In genomic region chr4:129532573-129532972, GRCh38 we compare ENCODE assay signal across 11 cellular contexts.
A peak's percentile ranks its signal among the peaks of the same experiment; 100 is the strongest.
DNase-seq lines count a peak whose midpoint lies in the region; ATAC-seq and TF ChIP-seq lines count a peak whose summit lies in the region.
"Had no signal": no experiment of that assay in that cellular context is flagged by ENCODE, and none has a peak within 500 bp of the region (broad histone marks: within the 10 kb centered on the region; RNA-seq: fewer than 3 reads in every experiment).

No MANE protein-coding gene starts in this region.

- DNase-seq in dermis blood vessel endothelial cell (peak; percentile 46), foreskin fibroblast (no peak), globus pallidus (ENCODE audit: low spot score) (no peak), retina (no peak)
- DNase-seq: DMS153, NCI-H345 had no signal

- H3K4me3 ChIP-seq in foreskin fibroblast (ENCODE audit: low read depth in 1 of 2, low read length in 2 of 2) = no peak overlapping the region
- H3K4me3 ChIP-seq: skin epidermis had no signal

- TF ChIP-seq CTCF in foreskin fibroblast (IDR thresholded peaks at IDR 0.05; ENCODE audit: low read depth, low read length) = no peak

- ATAC-seq in GM18909 (IDR thresholded peaks at IDR 0.05; ENCODE audit: poor library complexity, unreplicated experiment) (peak; percentile 76), HG02610 (IDR thresholded peaks at IDR 0.05; ENCODE audit: unreplicated experiment) (peak; percentile 61), HG03571 (IDR thresholded peaks at IDR 0.05; ENCODE audit: unreplicated experiment) (peak; percentile 74)
- no peak for ATAC-seq in activated CD4-positive, CD25-positive, alpha-beta regulatory T cell treated with anti-CD3 and anti-CD28 coated beads, Interleukin-2, amount 50 U/mL, for 24 hours

Comparison
In these comparisons a context has a peak if more than half of its experiments do, and no peak if none do; other contexts are left out.
1. ATAC-seq: peak in GM18909 (single experiment), HG02610 (single experiment) and HG03571 (single experiment); none in activated CD4-positive, CD25-positive, alpha-beta regulatory T cell treated with anti-CD3 and anti-CD28 coated beads, Interleukin-2, amount 50 U/mL, for 24 hours (0 of 2).